Comparison of ENCODE assay signal across 19 cellular contexts in genomic region chr1:220441211-220441610, GRCh38.
"Had no signal": no experiment of that assay in that cellular context is flagged by ENCODE, and none has a peak within 500 bp of the region (broad histone marks: within the 10 kb centered on the region; RNA-seq: fewer than 3 reads in every experiment).

No MANE protein-coding gene starts in this region.

- H3K27ac ChIP-seq: PC-9, VCaP had no signal

- H3K36me3 Mint-ChIP-seq: activated naive CD4-positive, alpha-beta T cell treated with anti-CD3 and anti-CD28 coated beads, Interleukin-2, amount 50 U/mL, for 24 hours had no signal

- H3K9me3 Mint-ChIP-seq: activated CD4-positive, alpha-beta memory T cell treated with anti-CD3 and anti-CD28 coated beads, Interleukin-2, amount 10 ng/mL, durations not matched to agents 7 days and 5 days; activated naive CD4-positive, alpha-beta T cell treated with anti-CD3 and anti-CD28 coated beads, Interleukin-2, amount 50 U/mL, for 24 hours; central memory CD8-positive, alpha-beta T cell had no signal

- H3K4me1 Mint-ChIP-seq: activated CD4-positive, alpha-beta memory T cell treated with anti-CD3 and anti-CD28 coated beads, Interleukin-2, amount 10 ng/mL, durations not matched to agents 7 days and 5 days; activated naive CD4-positive, alpha-beta T cell treated with anti-CD3 and anti-CD28 coated beads, Interleukin-2, amount 50 U/mL, for 24 hours; central memory CD8-positive, alpha-beta T cell had no signal

- DNase-seq: activated CD4-positive, alpha-beta memory T cell treated with anti-CD3 and anti-CD28 coated beads, Interleukin-2, amount 10 ng/mL, durations not matched to agents 7 days and 5 days; activated CD4-positive, alpha-beta T cell treated with anti-CD3 and anti-CD28 coated beads, Interleukin-2, amount 50 U/mL, for 1 hour; activated CD4-positive, CD25-positive, alpha-beta regulatory T cell; activated naive CD4-positive, alpha-beta T cell; activated T-cell treated with anti-CD3 and anti-CD28 coated beads for 4 hours; activated T-cell treated with anti-CD3 and anti-CD28 coated beads, Interleukin-2, amount 50 U/mL, for 48 hours; aorta; MM.1S; NCI-H1105; NCI-H1436; NCI-H1694 treated with DMSO at 0.1 percent for 48 hours; NCI-H2081; NCI-H510A treated with DMSO at 0.1 percent for 48 hours; PC-9; SIG-M5; T-helper 1 cell had no signal

- H3K27ac Mint-ChIP-seq: activated CD4-positive, alpha-beta memory T cell treated with anti-CD3 and anti-CD28 coated beads, Interleukin-2, amount 10 ng/mL, durations not matched to agents 7 days and 5 days; activated naive CD4-positive, alpha-beta T cell treated with anti-CD3 and anti-CD28 coated beads, Interleukin-2, amount 50 U/mL, for 24 hours had no signal

- H3K4me3 ChIP-seq: PC-9 had no signal

- H3K4me2 ChIP-seq: PC-9 had no signal

- H2AFZ ChIP-seq: PC-9 had no signal

- H3K4me3 Mint-ChIP-seq: activated CD4-positive, alpha-beta memory T cell treated with anti-CD3 and anti-CD28 coated beads, Interleukin-2, amount 10 ng/mL, durations not matched to agents 7 days and 5 days; activated naive CD4-positive, alpha-beta T cell treated with anti-CD3 and anti-CD28 coated beads, Interleukin-2, amount 50 U/mL, for 24 hours; central memory CD8-positive, alpha-beta T cell had no signal
